1 cellular context compared by ENCODE assay signal in genomic region chr4:15668566-15669435, GRCh38.
TF ChIP-seq lines count a peak whose summit lies in the region.

No MANE protein-coding gene starts in this region.

TF ChIP-seq in GM12878, 131 proteins besides CTCF, POLR2A, EP300 and RAD21:
- TF ChIP-seq USF2 (IDR thresholded peaks at IDR 0.05; ENCODE audit: borderline replicate concordance, low read depth, low read length) (no peak), KDM1A (IDR thresholded peaks at IDR 0.05; ENCODE audit: borderline replicate concordance) (no peak), ZNF687 (IDR thresholded peaks at IDR 0.05) (no peak), KAT2A (conservative IDR thresholded peaks at IDR 0.05; ENCODE audit: control insufficient read depth, low read depth, low read length) (no peak), NR2C1 (IDR thresholded peaks at IDR 0.05) (no peak), MTA2 (IDR thresholded peaks at IDR 0.05; ENCODE audit: low read depth) (no peak)
